8 cellular contexts compared by ENCODE assay signal in the genomic region with DNA sequence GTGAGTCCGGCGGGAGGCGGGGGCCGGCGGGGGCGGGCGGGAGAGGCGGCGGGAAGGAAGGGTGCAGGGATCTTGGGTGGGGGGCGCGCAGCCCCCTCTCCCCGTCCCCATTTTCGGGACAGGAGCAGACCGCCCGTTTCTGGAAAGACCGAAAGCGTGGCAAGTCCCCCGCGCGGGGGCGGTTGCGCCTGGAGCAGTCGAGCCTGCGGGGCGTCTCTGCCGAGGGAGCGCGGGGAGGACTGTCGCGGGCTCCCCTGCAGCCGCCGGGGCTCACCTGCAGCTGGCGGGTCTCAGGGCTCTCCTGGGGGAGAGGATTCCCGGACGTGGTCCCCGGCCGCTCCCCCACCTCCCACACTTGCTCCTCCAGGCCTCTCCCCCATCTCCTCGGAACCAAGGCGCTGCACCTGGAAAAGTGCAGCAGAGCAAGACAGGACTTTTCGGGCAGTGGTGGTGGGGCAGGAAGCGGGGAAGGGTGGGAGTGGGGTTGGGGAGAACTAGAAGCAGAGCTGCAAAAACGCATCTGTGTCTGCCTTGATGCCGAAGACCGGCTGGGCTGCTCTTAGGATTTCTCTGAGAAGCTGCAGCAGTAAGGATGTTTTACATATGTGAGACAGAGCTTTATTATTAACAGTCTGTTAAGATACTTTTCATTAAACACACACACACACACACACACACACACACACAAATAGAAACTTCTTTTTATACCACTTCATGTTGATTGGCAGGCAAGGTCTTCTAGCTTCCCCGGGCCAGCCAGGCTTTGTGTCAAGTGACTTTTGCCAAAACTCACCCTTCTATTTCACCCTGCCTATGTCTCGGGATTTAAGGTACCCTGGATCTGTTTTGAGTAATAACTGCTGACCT. TPM values are rescaled to one million over a fixed set of nuclear protein-coding genes. Genes with fewer than 3 reads are reported as not detected.
DNase-seq lines count a peak whose midpoint lies in the region; ATAC-seq and TF ChIP-seq lines count a peak whose summit lies in the region.

No MANE protein-coding gene starts in this region.

- H3K79me2 ChIP-seq in SK-N-SH (ENCODE audit: insufficient read depth) = peaks cover 65% of the 10 kb centered on the region

- TF ChIP-seq EP300 in SK-N-SH (IDR thresholded peaks at IDR 0.05; ENCODE audit: borderline replicate concordance in 1 of 2, low read depth in 1 of 2, low read length in 1 of 2) = no peak

- H3F3A ChIP-seq in SK-N-SH (replicated peaks; ENCODE audit: insufficient read depth) = peaks cover 52% of the 10 kb centered on the region

- H2AFZ ChIP-seq in SK-N-SH (ENCODE audit: low read depth) = no peak overlapping the region

- H3K27ac ChIP-seq in SK-N-SH (ENCODE audit: low read depth in 2 of 2, low read length in 1 of 2) = peak overlapping the region; percentile 44 to 72; a peak in 3 of 4 replicates
- H3K27ac ChIP-seq in brain microvascular endothelial cell = no peak overlapping the region

- POLR2A ChIA-PET in SK-N-SH (lab: Yijun Ruan, JAX) = interaction anchor here (1.8 kb wide), 1 partner anchor 95 kb away, joined by 7 read pairs; the partner anchor contains the start of gene APPL2

- H3K36me3 ChIP-seq in SK-N-SH (replicated peaks in 1 of 2; ENCODE audit: control insufficient read depth in 1 of 2, insufficient read depth in 2 of 2, low read length in 1 of 2) (peaks cover 0 to 20% of the 10 kb centered on the region in 2 experiments), brain microvascular endothelial cell (replicated peaks) (no peaks in the 10 kb centered on the region), kidney epithelial cell (ENCODE audit: control insufficient read depth, insufficient read depth, low read length) (no peaks in the 10 kb centered on the region)

- peak overlapping the region; percentile 79 for H3K4me3 ChIP-seq in SK-N-SH (ENCODE audit: low read depth in 2 of 2, low read length in 1 of 2)
- H3K4me3 ChIP-seq in brain microvascular endothelial cell (ENCODE audit: low read depth, low read length) = peak overlapping the region; percentile 69
- peak overlapping the region; percentile 81 for H3K4me3 ChIP-seq in kidney epithelial cell (ENCODE audit: low read depth, low read length)

- DNase-seq in GM13976 (ENCODE audit: low spot score) (peak; percentile 52), SK-N-SH (no peak), brain microvascular endothelial cell (peak; percentile 16), kidney epithelial cell (ENCODE audit: low read depth) (no peak), KG1 (lab: John Stamatoyannopoulos, UW) (no peak)
- DNase-seq in stimulated activated CD4-positive, alpha-beta T cell treated with anti-CD3 and anti-CD28 coated beads, TNF-alpha, amount 100 ng/mL, for 1 hour (ENCODE audit: low read depth in 3 of 3, low spot score in 1 of 3) = peak in 2 of 3 donors; percentile 12 to 19

- H4K20me1 ChIP-seq in SK-N-SH (ENCODE audit: insufficient read depth) = peaks cover 25% of the 10 kb centered on the region

- TF ChIP-seq RAD21 in SK-N-SH (IDR thresholded peaks at IDR 0.05; ENCODE audit: low read length) = no peak

- CTCF ChIA-PET in SK-N-SH (lab: Yijun Ruan, JAX) = interaction anchor here (1.0 to 2.1 kb wide), 3 partner anchors 10 to 805 kb away, joined by 3 to 8 read pairs (median 3); no protein-coding TSS in a partner anchor

- ATAC-seq in HG02840 (IDR thresholded peaks at IDR 0.05; ENCODE audit: low FRiP score, unreplicated experiment) (peak; percentile 12), HG03520 (IDR thresholded peaks at IDR 0.05; ENCODE audit: unreplicated experiment) (no peak)

- peaks cover 9 to 28% of the 10 kb centered on the region in 2 experiments for H3K4me1 ChIP-seq in SK-N-SH (ENCODE audit: control insufficient read depth in 1 of 2, insufficient read depth in 2 of 2, low read depth in 1 of 2, low read length in 1 of 2)

- peak overlapping the region; percentile 94 for H3K4me2 ChIP-seq in SK-N-SH

- in situ Hi-C loops in GM13976 (cut with MboI; ENCODE audit: low sequenced_read_pairs, unreplicated experiment) = no loop called here
- in situ Hi-C loops in brain microvascular endothelial cell (cut with HindIII; ENCODE audit: low pct_ligation_motif_present, low sequenced_read_pairs) = no loop called here

- peak overlapping the region; percentile 82 for H3K9ac ChIP-seq in SK-N-SH

- H3K27me3 ChIP-seq in SK-N-SH (ENCODE audit: insufficient read depth) = no peaks in the 10 kb centered on the region
- H3K27me3 ChIP-seq in brain microvascular endothelial cell (replicated peaks) = no peaks in the 10 kb centered on the region
- H3K27me3 ChIP-seq in kidney epithelial cell (ENCODE audit: control insufficient read depth, insufficient read depth, low read length) = no peaks in the 10 kb centered on the region

- H3K9me2 ChIP-seq in SK-N-SH = no peaks in the 10 kb centered on the region

- 7% methylated on average over 7 of the region's 46 CpGs for WGBS in SK-N-SH (ENCODE audit: low lambda C conversion rate)

- TF ChIP-seq CTCF in GM13976 (IDR thresholded peaks at IDR 0.05; ENCODE audit: borderline replicate concordance, control extremely low read depth, extremely low read depth, insufficient read depth, missing control alignments) (no peak), SK-N-SH (IDR thresholded peaks at IDR 0.05) (peak; percentile 19; the same call in 1 of the 2 replicates), brain microvascular endothelial cell (IDR thresholded peaks at IDR 0.05; ENCODE audit: low read depth, low read length, missing control alignments) (no peak), kidney epithelial cell (IDR thresholded peaks at IDR 0.05; ENCODE audit: insufficient read depth, low read length, poor library complexity, severe bottlenecking) (no peak)

- no peaks in the 10 kb centered on the region for H3K9me3 ChIP-seq in SK-N-SH

TF ChIP-seq in SK-N-SH, 30 proteins besides CTCF, POLR2A, EP300 and RAD21:
- TF ChIP-seq SIN3A (IDR thresholded peaks at IDR 0.05; ENCODE audit: borderline replicate concordance, low read depth, low read length) (peak; percentile 18; the same call in 1 of the 2 replicates), RXRA (IDR thresholded peaks at IDR 0.05; ENCODE audit: borderline replicate concordance, low read depth) (no peak)
- TF ChIP-seq, protein P1, sequence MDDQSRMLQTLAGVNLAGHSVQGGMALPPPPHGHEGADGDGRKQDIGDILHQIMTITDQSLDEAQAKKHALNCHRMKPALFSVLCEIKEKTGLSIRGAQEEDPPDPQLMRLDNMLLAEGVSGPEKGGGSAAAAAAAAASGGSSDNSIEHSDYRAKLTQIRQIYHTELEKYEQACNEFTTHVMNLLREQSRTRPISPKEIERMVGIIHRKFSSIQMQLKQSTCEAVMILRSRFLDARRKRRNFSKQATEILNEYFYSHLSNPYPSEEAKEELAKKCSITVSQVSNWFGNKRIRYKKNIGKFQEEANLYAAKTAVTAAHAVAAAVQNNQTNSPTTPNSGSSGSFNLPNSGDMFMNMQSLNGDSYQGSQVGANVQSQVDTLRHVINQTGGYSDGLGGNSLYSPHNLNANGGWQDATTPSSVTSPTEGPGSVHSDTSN (IDR thresholded peaks at IDR 0.05) = peak; percentile 34; the same call in 1 of the 2 replicates

RNA-seq across cellular contexts. Expression of gene C12orf75, which starts 0.7 kb away (rescaled TPM):
- polyA plus RNA-seq in SK-N-SH (2012; rRNA removed) = 221 and 299 TPM in 2 replicates
- polyA plus RNA-seq in SK-N-SH (2012; cell fraction: cytosol; rRNA removed) = 363 and 501 TPM in 2 replicates
- polyA plus RNA-seq in SK-N-SH (2012; cell fraction: nucleus; rRNA removed) = 63.0 and 90.2 TPM in 2 replicates
- total RNA-seq in kidney epithelial cell = 248 and 276 TPM in 2 replicates

Comparison
In these comparisons a context has a peak if more than half of its experiments do, and no peak if none do; other contexts are left out.
1. DNase-seq: peak in GM13976 (single experiment), brain microvascular endothelial cell (single experiment) and stimulated activated CD4-positive, alpha-beta T cell treated with anti-CD3 and anti-CD28 coated beads, TNF-alpha, amount 100 ng/mL, for 1 hour (2 of 3); none in SK-N-SH (single experiment), kidney epithelial cell (single experiment) and KG1 (single experiment).
2. Peak in every context shown above with its lines, with median percentiles within 50 percentile points of each other: H3K4me3 ChIP-seq.